Comparison of ENCODE assay signal across 8 cellular contexts in genomic region chr14:99430491-99430890, GRCh38. TPM values are rescaled to one million over a fixed set of nuclear protein-coding genes. Genes with fewer than 3 reads are reported as not detected.
DNase-seq lines count a peak whose midpoint lies in the region; ATAC-seq lines count a peak whose summit lies in the region.
"Had no signal": no experiment of that assay in that cellular context is flagged by ENCODE, and none has a peak within 500 bp of the region (broad histone marks: within the 10 kb centered on the region; RNA-seq: fewer than 3 reads in every experiment).

No MANE protein-coding gene starts in this region.

- no peak overlapping the region for H3K27ac Mint-ChIP-seq in activated T-helper 17 cell treated with anti-CD3 and anti-CD28 coated beads, Interleukin-2, amount 50 U/mL, for 72 hours

- peaks cover 76% of the 10 kb centered on the region for H3K36me3 Mint-ChIP-seq in activated T-helper 17 cell treated with anti-CD3 and anti-CD28 coated beads, Interleukin-2, amount 50 U/mL, for 72 hours (ENCODE audit: low read depth)

- ATAC-seq in GM18499 (IDR thresholded peaks at IDR 0.05; ENCODE audit: insufficient read depth, unreplicated experiment) (peak; percentile 52), HG02884 (IDR thresholded peaks at IDR 0.05; ENCODE audit: unreplicated experiment) (peak; percentile 66), GM21423 (IDR thresholded peaks at IDR 0.05; ENCODE audit: unreplicated experiment) (no peak), GM18517 (IDR thresholded peaks at IDR 0.05; ENCODE audit: unreplicated experiment) (no peak)
- ATAC-seq in activated T-helper 17 cell treated with anti-CD3 and anti-CD28 coated beads, Interleukin-2, amount 50 U/mL, for 72 hours (replicated peaks) = peak; percentile 79

- peaks cover 17% of the 10 kb centered on the region for H3K4me1 Mint-ChIP-seq in activated T-helper 17 cell treated with anti-CD3 and anti-CD28 coated beads, Interleukin-2, amount 50 U/mL, for 72 hours

- H3K4me3 Mint-ChIP-seq in activated T-helper 17 cell treated with anti-CD3 and anti-CD28 coated beads, Interleukin-2, amount 50 U/mL, for 72 hours = no peak overlapping the region
- H3K4me3 Mint-ChIP-seq: naive thymus-derived CD8-positive, alpha-beta T cell had no signal

- DNase-seq in left kidney (ENCODE audit: low read depth, low spot score) (peak; percentile 62), T-helper 9 cell (no peak)
- DNase-seq: naive thymus-derived CD8-positive, alpha-beta T cell had no signal

- H3K27me3 Mint-ChIP-seq in activated T-helper 17 cell treated with anti-CD3 and anti-CD28 coated beads, Interleukin-2, amount 50 U/mL, for 72 hours = no peaks in the 10 kb centered on the region
- H3K27me3 Mint-ChIP-seq: naive thymus-derived CD8-positive, alpha-beta T cell had no signal

- H3K9me3 Mint-ChIP-seq in activated T-helper 17 cell treated with anti-CD3 and anti-CD28 coated beads, Interleukin-2, amount 50 U/mL, for 72 hours = peaks cover 4% of the 10 kb centered on the region

RNA-seq across cellular contexts. Expression of gene SETD3, which starts 50.2 kb away (rescaled TPM):
- 10 to 100 TPM; 32.8 to 53.2 TPM for total RNA-seq in activated T-helper 17 cell treated with anti-CD3 and anti-CD28 coated beads, Interleukin-2, amount 50 U/mL, for 72 hours

RNA-seq across cellular contexts. Expression of gene CCNK, which starts 50.7 kb away (rescaled TPM):
- 10 to 100 TPM; 65.7 to 89.0 TPM for total RNA-seq in activated T-helper 17 cell treated with anti-CD3 and anti-CD28 coated beads, Interleukin-2, amount 50 U/mL, for 72 hours

Comparison
In these comparisons a context has a peak if more than half of its experiments do, and no peak if none do; other contexts are left out.
1. ATAC-seq: peak in GM18499 (single experiment), HG02884 (single experiment) and activated T-helper 17 cell treated with anti-CD3 and anti-CD28 coated beads, Interleukin-2, amount 50 U/mL, for 72 hours (single experiment); none in GM21423 (single experiment) and GM18517 (single experiment).